ENCODE assay signal across 19 cellular contexts in genomic region chr13:41389580-41389979, GRCh38.
"Had no signal": no experiment of that assay in that cellular context is flagged by ENCODE, and none has a peak within 500 bp of the region (broad histone marks: within the 10 kb centered on the region; RNA-seq: fewer than 3 reads in every experiment).

No MANE protein-coding gene starts in this region.

- H3K27me3 ChIP-seq: esophagus squamous epithelium, gastrocnemius medialis, neural progenitor cell, suprapubic skin, vagina had no signal

- H2AFZ ChIP-seq: parathyroid adenoma had no signal

- H3K9me3 ChIP-seq: esophagus squamous epithelium, gastrocnemius medialis, suprapubic skin, vagina had no signal

- H3K4me2 ChIP-seq: neural progenitor cell, smooth muscle cell had no signal

- H3K9ac ChIP-seq: neural progenitor cell, parathyroid adenoma had no signal

- H3K27ac ChIP-seq: esophagus squamous epithelium, gastrocnemius medialis, neural progenitor cell, parathyroid adenoma, suprapubic skin, vagina had no signal

- H3K79me2 ChIP-seq: parathyroid adenoma had no signal

- DNase-seq: cortex of kidney; effector memory CD8-positive, alpha-beta T cell; erythroblast; esophagus squamous epithelium; foreskin fibroblast; gastrocnemius medialis; head of caudate nucleus; stimulated activated CD4-positive, alpha-beta T cell treated with anti-CD3 and anti-CD28 coated beads, Interleukin-12 subunit alpha, Interleukin-12 subunit beta, amount 100 ng/mL, for 4 hours; stimulated activated CD4-positive, alpha-beta T cell treated with anti-CD3 and anti-CD28 coated beads, Interleukin-1b, Interleukin-23, amount 100 ng/mL, for 48 hours; stimulated activated CD4-positive, alpha-beta T cell treated with anti-CD3 and anti-CD28 coated beads, Interleukin-4, amount 100 ng/mL, for 1 hour; stimulated activated CD8-positive, alpha-beta memory T cell treated with anti-CD3 and anti-CD28 coated beads, Interleukin-4, amount 100 ng/mL, for 48 hours; stimulated activated naive CD8-positive, alpha-beta T cell treated with anti-CD3 and anti-CD28 coated beads, Interleukin-15, amount 100 ng/mL, for 72 hours; trophoblast cell had no signal

- H3K36me3 ChIP-seq: esophagus squamous epithelium, gastrocnemius medialis, neural progenitor cell, suprapubic skin, vagina had no signal

- H3K4me1 ChIP-seq: gastrocnemius medialis, neural progenitor cell, parathyroid adenoma, suprapubic skin, vagina had no signal

- H3K4me3 ChIP-seq: esophagus squamous epithelium, gastrocnemius medialis, lung, neural progenitor cell, smooth muscle cell, suprapubic skin, vagina had no signal
